8 cellular contexts compared by ENCODE assay signal in the genomic region with DNA sequence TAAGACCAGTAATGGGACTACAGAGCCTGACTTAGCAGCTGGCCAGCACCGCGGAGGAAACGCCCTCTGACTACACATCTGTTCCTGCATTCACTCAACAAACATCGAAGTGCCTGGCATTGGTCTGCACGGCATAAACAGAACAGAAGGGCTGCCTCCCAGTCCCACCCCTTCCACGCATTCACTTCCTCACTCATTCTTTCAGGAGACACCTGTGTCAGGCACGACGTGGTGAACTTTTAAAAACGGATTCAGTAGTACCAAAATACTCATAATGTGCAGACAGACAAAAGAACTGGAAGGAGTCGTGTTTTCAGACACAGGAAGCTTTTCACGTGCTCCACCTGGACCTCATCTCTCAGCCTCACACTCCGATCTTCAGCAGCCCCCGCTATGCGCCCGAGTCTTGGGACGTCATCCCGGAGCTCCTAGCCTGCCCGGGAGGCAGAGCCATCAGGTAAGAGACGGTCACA.
A peak's percentile ranks its signal among the peaks of the same experiment; 100 is the strongest.
DNase-seq lines count a peak whose midpoint lies in the region; ATAC-seq and TF ChIP-seq lines count a peak whose summit lies in the region.

No MANE protein-coding gene starts in this region.

- H3K4me1 ChIP-seq in gastroesophageal sphincter (peaks cover 0 to 45% (median 8%) of the 10 kb centered on the region in 3 donors), stomach smooth muscle (ENCODE audit: control insufficient read depth, insufficient read depth, low read length) (peaks cover 22% of the 10 kb centered on the region)

- H3K36me3 ChIP-seq in gastroesophageal sphincter (no peaks in the 10 kb centered on the region), stomach smooth muscle (ENCODE audit: control insufficient read depth in 2 of 2, insufficient read depth in 2 of 2, low read length in 2 of 2) (no peaks in the 10 kb centered on the region)

- no peak for TF ChIP-seq CTCF in gastroesophageal sphincter (IDR thresholded peaks at IDR 0.05)

- H3K4me3 ChIP-seq in gastroesophageal sphincter (peak overlapping the region in 1 of 2 donors; percentile 34), stomach smooth muscle (ENCODE audit: low read length in 2 of 2) (peak overlapping the region; percentile 15 to 65)

- ATAC-seq in GM18519 (IDR thresholded peaks at IDR 0.05; ENCODE audit: low FRiP score, unreplicated experiment) (peak; percentile 74), gastroesophageal sphincter (peak; percentile 65)

- no peak for TF ChIP-seq POLR2A in gastroesophageal sphincter (IDR thresholded peaks at IDR 0.05)

- 53 to 58% methylated on average over 12 to 18 of the region's 19 CpGs for WGBS in gastroesophageal sphincter (ENCODE audit: low coverage in 1 of 2), 2 donors

- H3K9me3 ChIP-seq in gastroesophageal sphincter (no peaks in the 10 kb centered on the region), stomach smooth muscle (ENCODE audit: control insufficient read depth in 2 of 2, low read length in 2 of 2) (no peaks in the 10 kb centered on the region)

- H3K9ac ChIP-seq in stomach smooth muscle (ENCODE audit: low read length in 2 of 2) = peak overlapping the region; percentile 7 to 51

- H3K27ac ChIP-seq in gastroesophageal sphincter = peak overlapping the region in 3 of 4 donors; percentile 34 to 86 (median 85)
- peak overlapping the region; percentile 1 for H3K27ac ChIP-seq in stomach smooth muscle (ENCODE audit: low read length)

- no peaks in the 10 kb centered on the region for H3K27me3 ChIP-seq in gastroesophageal sphincter
- no peaks in the 10 kb centered on the region for H3K27me3 ChIP-seq in stomach smooth muscle (ENCODE audit: control insufficient read depth in 1 of 2, insufficient read depth in 2 of 2, low read length in 2 of 2)

- no peak for TF ChIP-seq EP300 in gastroesophageal sphincter (IDR thresholded peaks at IDR 0.05)

- DNase-seq in H4 (ENCODE audit: low spot score) (peak; percentile 53), RPMI7951 (ENCODE audit: low read depth) (peak; percentile 37), NCI-H1417 (lab: John Stamatoyannopoulos, UW) (no peak), DMS79 (lab: John Stamatoyannopoulos, UW) (no peak), HPDE6-E6E7 (ENCODE audit: extremely low spot score) (no peak)

Comparison
In these comparisons a context has a peak if more than half of its experiments do, and no peak if none do; other contexts are left out.
1. DNase-seq: peak in H4 (single experiment) and RPMI7951 (single experiment); none in NCI-H1417 (0 of 3), DMS79 (single experiment) and HPDE6-E6E7 (single experiment).